9 cellular contexts compared by ENCODE assay signal in genomic region chr5:107365355-107366109, GRCh38.
DNase-seq lines count a peak whose midpoint lies in the region; ATAC-seq and TF ChIP-seq lines count a peak whose summit lies in the region.
"Had no signal": no experiment of that assay in that cellular context is flagged by ENCODE, and none has a peak within 500 bp of the region (broad histone marks: within the 10 kb centered on the region; RNA-seq: fewer than 3 reads in every experiment).

No MANE protein-coding gene starts in this region.

- no peak overlapping the region for H3K4me3 Mint-ChIP-seq in activated CD4-positive, alpha-beta T cell treated with anti-CD3 and anti-CD28 coated beads for 36 hours
- H3K4me3 Mint-ChIP-seq in central memory CD8-positive, alpha-beta T cell: peak overlapping the region; percentile 67
- H3K4me3 Mint-ChIP-seq in activated naive CD8-positive, alpha-beta T cell treated with anti-CD3 and anti-CD28 coated beads, Interleukin-2, amount 50 U/mL, for 24 hours: no peak overlapping the region

- ATAC-seq in activated CD4-positive, alpha-beta T cell treated with anti-CD3 and anti-CD28 coated beads for 36 hours: peak; percentile 36
- ATAC-seq in HG03558 (IDR thresholded peaks at IDR 0.05; ENCODE audit: extremely low read depth, unreplicated experiment) (peak; percentile 39), HG02840 (IDR thresholded peaks at IDR 0.05; ENCODE audit: low FRiP score, unreplicated experiment) (no peak)
- peak; percentile 73 for ATAC-seq in central memory CD8-positive, alpha-beta T cell (replicated peaks; ENCODE audit: extremely low read depth, poor library complexity, severe bottlenecking)
- no peak for ATAC-seq in activated naive CD8-positive, alpha-beta T cell treated with anti-CD3 and anti-CD28 coated beads, Interleukin-2, amount 50 U/mL, for 24 hours
- ATAC-seq: HepG2 had no signal

- H3K9me3 Mint-ChIP-seq in activated CD4-positive, alpha-beta T cell treated with anti-CD3 and anti-CD28 coated beads for 36 hours (ENCODE audit: low read depth): no peaks in the 10 kb centered on the region
- H3K9me3 Mint-ChIP-seq in central memory CD8-positive, alpha-beta T cell: no peaks in the 10 kb centered on the region
- H3K9me3 Mint-ChIP-seq in activated naive CD8-positive, alpha-beta T cell treated with anti-CD3 and anti-CD28 coated beads, Interleukin-2, amount 50 U/mL, for 24 hours: no peaks in the 10 kb centered on the region

- POLR2A ChIA-PET in activated CD4-positive, alpha-beta T cell treated with anti-CD3 and anti-CD28 coated beads for 36 hours (lab: Charles Lee): no interaction called here

- H3K27me3 ChIP-seq in H7 (ENCODE audit: control insufficient read depth, insufficient read depth, low read length): no peaks in the 10 kb centered on the region

- peaks cover 3% of the 10 kb centered on the region for H3K27me3 Mint-ChIP-seq in activated CD4-positive, alpha-beta T cell treated with anti-CD3 and anti-CD28 coated beads for 36 hours
- H3K27me3 Mint-ChIP-seq in central memory CD8-positive, alpha-beta T cell: no peaks in the 10 kb centered on the region
- peaks cover 4% of the 10 kb centered on the region for H3K27me3 Mint-ChIP-seq in activated naive CD8-positive, alpha-beta T cell treated with anti-CD3 and anti-CD28 coated beads, Interleukin-2, amount 50 U/mL, for 24 hours

- H3K36me3 ChIP-seq in H7 (replicated peaks; ENCODE audit: control insufficient read depth, insufficient read depth, low read length): no peaks in the 10 kb centered on the region

- DNase-seq in activated CD4-positive, alpha-beta T cell treated with anti-CD3 and anti-CD28 coated beads for 36 hours: no peak
- DNase-seq in activated CD4-positive, alpha-beta T cell treated with anti-CD3 and anti-CD28 coated beads for 4 hours: no peak
- no peak for DNase-seq in central memory CD8-positive, alpha-beta T cell (ENCODE audit: low spot score in 2 of 2)
- DNase-seq in activated naive CD8-positive, alpha-beta T cell treated with anti-CD3 and anti-CD28 coated beads, Interleukin-2, amount 50 U/mL, for 24 hours: no peak
- DNase-seq in H7 (no peak), GM13976 (ENCODE audit: low spot score) (no peak)

- intact Hi-C loops in activated CD4-positive, alpha-beta T cell treated with anti-CD3 and anti-CD28 coated beads for 36 hours (cut with DNase I, micrococcal nuclease): no loop called here

- no peaks in the 10 kb centered on the region for H3K36me3 Mint-ChIP-seq in activated CD4-positive, alpha-beta T cell treated with anti-CD3 and anti-CD28 coated beads for 36 hours (ENCODE audit: low read depth)
- no peaks in the 10 kb centered on the region for H3K36me3 Mint-ChIP-seq in central memory CD8-positive, alpha-beta T cell (ENCODE audit: insufficient read depth)
- H3K36me3 Mint-ChIP-seq in activated naive CD8-positive, alpha-beta T cell treated with anti-CD3 and anti-CD28 coated beads, Interleukin-2, amount 50 U/mL, for 24 hours (ENCODE audit: low read depth): no peaks in the 10 kb centered on the region

- CTCF ChIA-PET in activated CD4-positive, alpha-beta T cell treated with anti-CD3 and anti-CD28 coated beads for 36 hours (lab: Charles Lee): no interaction called here

- in situ Hi-C loops in GM13976 (cut with MboI; ENCODE audit: low sequenced_read_pairs, unreplicated experiment): no loop called here

- H3K27ac Mint-ChIP-seq in activated CD4-positive, alpha-beta T cell treated with anti-CD3 and anti-CD28 coated beads for 36 hours: no peak overlapping the region
- H3K27ac Mint-ChIP-seq in central memory CD8-positive, alpha-beta T cell (ENCODE audit: low read depth): peak overlapping the region; percentile 75
- no peak overlapping the region for H3K27ac Mint-ChIP-seq in activated naive CD8-positive, alpha-beta T cell treated with anti-CD3 and anti-CD28 coated beads, Interleukin-2, amount 50 U/mL, for 24 hours

- TF ChIP-seq CTCF in GM13976 (IDR thresholded peaks at IDR 0.05; ENCODE audit: borderline replicate concordance, control extremely low read depth, extremely low read depth, insufficient read depth, missing control alignments): no peak

- peaks cover 7% of the 10 kb centered on the region for H3K4me1 Mint-ChIP-seq in activated CD4-positive, alpha-beta T cell treated with anti-CD3 and anti-CD28 coated beads for 36 hours
- H3K4me1 Mint-ChIP-seq in central memory CD8-positive, alpha-beta T cell: peaks cover 22% of the 10 kb centered on the region
- peaks cover 8% of the 10 kb centered on the region for H3K4me1 Mint-ChIP-seq in activated naive CD8-positive, alpha-beta T cell treated with anti-CD3 and anti-CD28 coated beads, Interleukin-2, amount 50 U/mL, for 24 hours

- H3K4me3 ChIP-seq in H7 (ENCODE audit: insufficient read depth, low read depth, low read length): no peak overlapping the region

Comparison
In these comparisons a context has a peak if more than half of its experiments do, and no peak if none do; other contexts are left out.
1. ATAC-seq: peak in activated CD4-positive, alpha-beta T cell treated with anti-CD3 and anti-CD28 coated beads for 36 hours (single experiment), HG03558 (single experiment) and central memory CD8-positive, alpha-beta T cell (single experiment); none in activated naive CD8-positive, alpha-beta T cell treated with anti-CD3 and anti-CD28 coated beads, Interleukin-2, amount 50 U/mL, for 24 hours (single experiment) and HG02840 (single experiment).